1 cellular context compared by ENCODE assay signal in genomic region chr15:100781061-100781960, GRCh38.
TF ChIP-seq lines count a peak whose summit lies in the region.

No MANE protein-coding gene starts in this region.

TF ChIP-seq in H1, 55 proteins besides CTCF, POLR2A, EP300 and RAD21:
- TF ChIP-seq KDM4A (IDR thresholded peaks at IDR 0.05; ENCODE audit: low read depth, low read length, severe bottlenecking) (no peak), FOSL1 (IDR thresholded peaks at IDR 0.05; ENCODE audit: insufficient read depth, low read depth, low read length) (no peak), BCL11A (IDR thresholded peaks at IDR 0.05; ENCODE audit: low read depth in 2 of 2, low read length in 2 of 2) (no peak), CEBPB (IDR thresholded peaks at IDR 0.05; ENCODE audit: low read depth, low read length) (no peak), CHD1 (IDR thresholded peaks at IDR 0.05; ENCODE audit: low read depth, low read length) (no peak), PHF8 (conservative IDR thresholded peaks at IDR 0.05; ENCODE audit: low read depth, low read length) (no peak), HDAC2 (IDR thresholded peaks at IDR 0.05; ENCODE audit: borderline replicate concordance in 1 of 2, low read depth in 2 of 2, low read length in 2 of 2) (no peak), USF2 (IDR thresholded peaks at IDR 0.05; ENCODE audit: low read length) (no peak), CHD7 (IDR thresholded peaks at IDR 0.05; ENCODE audit: insufficient replicate concordance, low read length) (no peak), MAFK (IDR thresholded peaks at IDR 0.05; ENCODE audit: low read depth, low read length) (no peak), EGR1 (IDR thresholded peaks at IDR 0.05; ENCODE audit: borderline replicate concordance, low read depth, low read length) (no peak), SRF (IDR thresholded peaks at IDR 0.05; ENCODE audit: low read depth, low read length) (no peak), YY1 (IDR thresholded peaks at IDR 0.05; ENCODE audit: low read depth, low read length) (no peak), SP1 (IDR thresholded peaks at IDR 0.05; ENCODE audit: low read depth, low read length) (no peak), RBBP5 (IDR thresholded peaks at IDR 0.05; ENCODE audit: borderline replicate concordance, low read depth, low read length) (no peak), KDM1A (IDR thresholded peaks at IDR 0.05; ENCODE audit: borderline replicate concordance, low read length) (no peak), TAF1 (IDR thresholded peaks at IDR 0.05; ENCODE audit: low read depth, low read length) (no peak), CTBP2 (IDR thresholded peaks at IDR 0.05; ENCODE audit: borderline replicate concordance, insufficient read depth, insufficient read length, low read length) (no peak)
